Comparison of ENCODE assay signal across 11 cellular contexts in genomic region chr22:46295277-46295971, GRCh38. TPM values are rescaled to one million over a fixed set of nuclear protein-coding genes. Genes with fewer than 3 reads are reported as not detected.
DNase-seq lines count a peak whose midpoint lies in the region; ATAC-seq and TF ChIP-seq lines count a peak whose summit lies in the region.
"Had no signal": no experiment of that assay in that cellular context is flagged by ENCODE, and none has a peak within 500 bp of the region (broad histone marks: within the 10 kb centered on the region; RNA-seq: fewer than 3 reads in every experiment).

No MANE protein-coding gene starts in this region.

- no peak for DNase-seq in activated T-cell treated with anti-CD3 and anti-CD28 coated beads, Interleukin-2, amount 50 U/mL, for 24 hours
- DNase-seq in activated T-cell treated with anti-CD3 and anti-CD28 coated beads for 4 hours = no peak
- DNase-seq in activated CD4-positive, alpha-beta memory T cell treated with anti-CD3 and anti-CD28 coated beads, Interleukin-2, amount 10 ng/mL, durations not matched to agents 7 days and 5 days = no peak
- no peak for DNase-seq in kidney epithelial cell (ENCODE audit: low read depth)
- no peak for DNase-seq in suprapubic skin (ENCODE audit: low spot score in 2 of 2)
- DNase-seq in left lung = no peak
- DNase-seq in COR-L47 (lab: John Stamatoyannopoulos, UW) = no peak
- DNase-seq: activated gamma-delta T cell had no signal

- H3K27me3 ChIP-seq in kidney epithelial cell (ENCODE audit: control insufficient read depth, insufficient read depth, low read length) (no peaks in the 10 kb centered on the region), suprapubic skin (no peaks in the 10 kb centered on the region), left lung (no peaks in the 10 kb centered on the region)

- peaks cover 4% of the 10 kb centered on the region for H3K9me3 Mint-ChIP-seq in activated T-cell treated with anti-CD3 and anti-CD28 coated beads, Interleukin-2, amount 50 U/mL, for 24 hours
- H3K9me3 Mint-ChIP-seq in activated CD4-positive, alpha-beta memory T cell treated with anti-CD3 and anti-CD28 coated beads, Interleukin-2, amount 10 ng/mL, durations not matched to agents 7 days and 5 days = peaks cover 6% of the 10 kb centered on the region

- H3K4me1 Mint-ChIP-seq in activated T-cell treated with anti-CD3 and anti-CD28 coated beads, Interleukin-2, amount 50 U/mL, for 24 hours (ENCODE audit: low read depth) = peaks cover 27% of the 10 kb centered on the region
- H3K4me1 Mint-ChIP-seq in activated CD4-positive, alpha-beta memory T cell treated with anti-CD3 and anti-CD28 coated beads, Interleukin-2, amount 10 ng/mL, durations not matched to agents 7 days and 5 days = peaks cover 58% of the 10 kb centered on the region

- H3K36me3 Mint-ChIP-seq in activated T-cell treated with anti-CD3 and anti-CD28 coated beads, Interleukin-2, amount 50 U/mL, for 24 hours (ENCODE audit: low read depth) = peaks cover 47% of the 10 kb centered on the region
- H3K36me3 Mint-ChIP-seq in activated CD4-positive, alpha-beta memory T cell treated with anti-CD3 and anti-CD28 coated beads, Interleukin-2, amount 10 ng/mL, durations not matched to agents 7 days and 5 days (ENCODE audit: low read depth) = peaks cover 62% of the 10 kb centered on the region

- peaks cover 39% of the 10 kb centered on the region for H3K4me1 ChIP-seq in suprapubic skin
- H3K4me1 ChIP-seq in left lung = peaks cover 8 to 45% of the 10 kb centered on the region in 2 donors

- peak overlapping the region; percentile 98 for H3K27ac Mint-ChIP-seq in activated T-cell treated with anti-CD3 and anti-CD28 coated beads, Interleukin-2, amount 50 U/mL, for 24 hours
- H3K27ac Mint-ChIP-seq in activated CD4-positive, alpha-beta memory T cell treated with anti-CD3 and anti-CD28 coated beads, Interleukin-2, amount 10 ng/mL, durations not matched to agents 7 days and 5 days = peak overlapping the region; percentile 97

- WGBS in suprapubic skin = 61% methylated on average over 2 of the region's 4 CpGs

- no peak for TF ChIP-seq POLR2A in suprapubic skin (IDR thresholded peaks at IDR 0.05)

- TF ChIP-seq EP300 in suprapubic skin (IDR thresholded peaks at IDR 0.05) = no peak

- POLR2A ChIA-PET in activated CD4-positive, alpha-beta memory T cell treated with anti-CD3 and anti-CD28 coated beads, Interleukin-2, amount 10 ng/mL, durations not matched to agents 7 days and 5 days (lab: Charles Lee) = interaction anchor here (0.7 to 6.4 kb wide), 20 partner anchors 8 to 496 kb away, joined by 3 to 48 read pairs (median 6); partner anchors contain the start of genes CDPF1, PPARA, TRMU and TTC38

- ATAC-seq in left lung (no peak), GM21528 (IDR thresholded peaks at IDR 0.05; ENCODE audit: low FRiP score, unreplicated experiment) (no peak)

- H3K4me3 Mint-ChIP-seq in activated T-cell treated with anti-CD3 and anti-CD28 coated beads, Interleukin-2, amount 50 U/mL, for 24 hours = peak overlapping the region; percentile 91
- peak overlapping the region; percentile 88 for H3K4me3 Mint-ChIP-seq in activated CD4-positive, alpha-beta memory T cell treated with anti-CD3 and anti-CD28 coated beads, Interleukin-2, amount 10 ng/mL, durations not matched to agents 7 days and 5 days

- H3K27me3 Mint-ChIP-seq in activated T-cell treated with anti-CD3 and anti-CD28 coated beads, Interleukin-2, amount 50 U/mL, for 24 hours = peaks cover 9% of the 10 kb centered on the region
- H3K27me3 Mint-ChIP-seq in activated CD4-positive, alpha-beta memory T cell treated with anti-CD3 and anti-CD28 coated beads, Interleukin-2, amount 10 ng/mL, durations not matched to agents 7 days and 5 days = no peaks in the 10 kb centered on the region

- H3K4me3 ChIP-seq in kidney epithelial cell (ENCODE audit: low read depth, low read length) (peak overlapping the region; percentile 68), suprapubic skin (peak overlapping the region; percentile 64), left lung (peak overlapping the region in 1 of 2 donors; percentile 49)

- no peak for TF ChIP-seq CTCF in kidney epithelial cell (IDR thresholded peaks at IDR 0.05; ENCODE audit: insufficient read depth, low read length, poor library complexity, severe bottlenecking)
- no peak for TF ChIP-seq CTCF in suprapubic skin (IDR thresholded peaks at IDR 0.05)
- TF ChIP-seq CTCF in left lung (IDR thresholded peaks at IDR 0.05) = no peak

- intact Hi-C loops in left lung (cut with DNase I) = no loop called here

- no peaks in the 10 kb centered on the region for H3K9me3 ChIP-seq in suprapubic skin
- peaks cover 0 to 7% of the 10 kb centered on the region in 2 donors for H3K9me3 ChIP-seq in left lung

- peak overlapping the region; percentile 87 for H3K27ac ChIP-seq in suprapubic skin
- peak overlapping the region in 1 of 2 donors; percentile 98 for H3K27ac ChIP-seq in left lung

- CTCF ChIA-PET in activated CD4-positive, alpha-beta memory T cell treated with anti-CD3 and anti-CD28 coated beads, Interleukin-2, amount 10 ng/mL, durations not matched to agents 7 days and 5 days (lab: Charles Lee) = interaction anchor here (0.6 to 2.6 kb wide), 11 partner anchors 8 to 301 kb away, joined by 3 to 16 read pairs (median 5); partner anchors contain the start of gene CDPF1

- H3K36me3 ChIP-seq in kidney epithelial cell (ENCODE audit: control insufficient read depth, insufficient read depth, low read length) = no peaks in the 10 kb centered on the region
- peaks cover 16% of the 10 kb centered on the region for H3K36me3 ChIP-seq in suprapubic skin
- H3K36me3 ChIP-seq in left lung = peaks cover 0 to 31% of the 10 kb centered on the region in 2 donors

RNA-seq across cellular contexts. Expression of gene GTSE1, which starts 1.2 kb away (rescaled TPM):
- total RNA-seq in activated CD4-positive, alpha-beta memory T cell treated with anti-CD3 and anti-CD28 coated beads, Interleukin-2, amount 10 ng/mL, durations not matched to agents 7 days and 5 days = 10 to 100 TPM; 67.6 to 76.2 TPM
- total RNA-seq in kidney epithelial cell (3.8 and 4.5 TPM in 2 replicates), suprapubic skin (1 to 10 TPM in 3 of 4 donors, under 1 TPM in 1; 0.76 to 2.2 (median 1.8) TPM), left lung (1 to 10 TPM; 1.5 to 6.4 TPM)

RNA-seq across cellular contexts. Expression of gene TTC38, which starts 27.6 kb away (rescaled TPM):
- total RNA-seq in activated CD4-positive, alpha-beta memory T cell treated with anti-CD3 and anti-CD28 coated beads, Interleukin-2, amount 10 ng/mL, durations not matched to agents 7 days and 5 days = 10 to 100 TPM; 17.8 to 20.7 TPM
- total RNA-seq in kidney epithelial cell = 28.9 and 39.9 TPM in 2 replicates
- total RNA-seq in suprapubic skin = 10 to 100 TPM; 18.6 to 42.6 (median 35.4) TPM
- total RNA-seq in left lung = 10 to 100 TPM; 26.8 to 30.8 TPM

RNA-seq across cellular contexts. Expression of gene PKDREJ, which starts 32.3 kb away (rescaled TPM):
- not detected for total RNA-seq in activated CD4-positive, alpha-beta memory T cell treated with anti-CD3 and anti-CD28 coated beads, Interleukin-2, amount 10 ng/mL, durations not matched to agents 7 days and 5 days
- not detected in 2 replicates for total RNA-seq in kidney epithelial cell
- total RNA-seq in suprapubic skin = under 1 TPM in 3 of 4 donors, not detected in 1; 0.11 to 0.34 (median 0.34) TPM
- total RNA-seq in left lung = under 1 TPM in 1 of 2 donors, not detected in 1; 0.05 TPM
- total RNA-seq: Daoy, HT1080 had no signal

RNA-seq across cellular contexts. Expression of gene TRMU, which starts 40.1 kb away (rescaled TPM):
- total RNA-seq in activated CD4-positive, alpha-beta memory T cell treated with anti-CD3 and anti-CD28 coated beads, Interleukin-2, amount 10 ng/mL, durations not matched to agents 7 days and 5 days = 10 to 100 TPM; 66.8 to 71.7 TPM
- total RNA-seq in kidney epithelial cell = 20.8 and 23.3 TPM in 2 replicates
- total RNA-seq in suprapubic skin = 100 to 1,000 TPM in 1 of 4 donors, 10 to 100 TPM in 3; 28.3 to 109 (median 40.9) TPM
- 10 to 100 TPM; 34.1 to 35.8 TPM for total RNA-seq in left lung

RNA-seq across cellular contexts. Expression of gene CDPF1, which starts 45.3 kb away (rescaled TPM):
- 10 to 100 TPM in 1 of 2 experiments, 1 to 10 TPM in 1; 9.6 to 11.8 TPM for total RNA-seq in activated CD4-positive, alpha-beta memory T cell treated with anti-CD3 and anti-CD28 coated beads, Interleukin-2, amount 10 ng/mL, durations not matched to agents 7 days and 5 days
- total RNA-seq in kidney epithelial cell = 13.8 and 27.9 TPM in 2 replicates
- 10 to 100 TPM in 2 of 4 donors, 1 to 10 TPM in 2; 3.9 to 13.4 (median 9.5) TPM for total RNA-seq in suprapubic skin
- 1 to 10 TPM; 7.7 to 8.6 TPM for total RNA-seq in left lung

Comparison
In these comparisons a context has a peak if more than half of its experiments do, and no peak if none do; other contexts are left out.
1. RNA of gene GTSE1, which starts 1.2 kb away (total RNA-seq): 67.6 to 76.2 TPM in activated CD4-positive, alpha-beta memory T cell treated with anti-CD3 and anti-CD28 coated beads, Interleukin-2, amount 10 ng/mL, durations not matched to agents 7 days and 5 days; 1.5 to 6.4 TPM in left lung, 3.8 to 4.5 TPM in kidney epithelial cell and 0.76 to 2.2 TPM in suprapubic skin; every median in the first group is over 4 times any median in the second.